Comparison of ENCODE assay signal across 20 cellular contexts in the genomic region with DNA sequence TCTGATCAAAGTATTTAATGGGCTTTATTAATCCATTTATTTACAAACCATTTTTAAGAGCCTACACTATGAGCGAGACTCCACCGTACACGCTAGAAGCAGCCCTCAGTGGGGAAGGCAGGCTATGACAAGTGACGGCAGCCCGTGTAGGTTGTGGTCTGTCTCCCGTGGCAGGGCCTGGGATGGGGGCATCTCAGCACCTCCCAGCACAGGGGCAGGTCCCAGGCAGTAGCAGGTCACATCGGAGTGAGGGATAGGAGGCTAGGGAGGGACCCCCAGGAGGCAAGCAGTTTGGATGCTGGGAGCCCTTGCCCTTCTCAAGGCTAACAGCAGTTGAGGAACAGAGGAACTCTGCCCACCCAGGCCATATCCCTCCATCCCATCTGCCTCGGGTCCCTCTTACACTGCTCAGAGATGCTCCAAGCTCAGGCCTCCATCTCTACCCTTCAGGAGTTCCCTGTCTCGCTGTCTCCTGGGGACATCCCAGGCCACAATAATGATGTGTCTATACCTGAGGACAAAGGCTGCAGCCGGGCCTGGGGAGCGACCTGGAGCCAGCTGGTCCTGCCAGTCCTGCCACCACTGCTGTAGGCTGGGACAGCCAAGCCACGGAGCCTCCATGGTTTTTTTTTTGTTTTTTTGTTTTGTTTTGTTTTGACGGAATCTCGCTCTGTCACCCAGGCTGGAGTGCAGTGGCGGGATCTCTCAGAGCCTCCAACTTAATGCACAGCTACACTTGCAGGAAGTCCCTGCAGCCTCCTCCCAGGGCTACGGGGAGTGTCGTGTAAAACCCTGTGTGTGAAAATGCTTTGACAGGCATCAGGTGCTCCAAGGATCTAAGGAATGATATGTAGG.
DNase-seq lines count a peak whose midpoint lies in the region; ATAC-seq and TF ChIP-seq lines count a peak whose summit lies in the region.
"Had no signal": no experiment of that assay in that cellular context is flagged by ENCODE, and none has a peak within 500 bp of the region (broad histone marks: within the 10 kb centered on the region; RNA-seq: fewer than 3 reads in every experiment).

No MANE protein-coding gene starts in this region.

- H3K27me3 Mint-ChIP-seq in activated naive CD8-positive, alpha-beta T cell treated with anti-CD3 and anti-CD28 coated beads, Interleukin-2, amount 10 ng/mL, durations not matched to agents 7 days and 5 days, result peaks cover 6% of the 10 kb centered on the region
- H3K27me3 Mint-ChIP-seq in activated naive CD8-positive, alpha-beta T cell treated with anti-CD3 and anti-CD28 coated beads for 36 hours, result peaks cover 12% of the 10 kb centered on the region
- H3K27me3 Mint-ChIP-seq in type B pancreatic cell, result peaks cover 4% of the 10 kb centered on the region
- H3K27me3 Mint-ChIP-seq: CD4-positive, alpha-beta T cell had no signal

- intact Hi-C loops in dorsolateral prefrontal cortex (cut with DNase I), result loop anchor here in 1 of 2 donors (5.0 to 10.0 kb wide), 5 partner anchors 44 to 898 kb away; no protein-coding TSS in a partner anchor
- intact Hi-C loops in prostate gland (cut with DNase I), result no loop called here

- no peak overlapping the region for H3K27ac ChIP-seq in dorsolateral prefrontal cortex
- no peak overlapping the region for H3K27ac ChIP-seq in prostate gland
- H3K27ac ChIP-seq: upper lobe of left lung had no signal

- 70% methylated on average over 17 of the region's 17 CpGs for WGBS in prostate gland

- no peak overlapping the region for H3K4me3 Mint-ChIP-seq in activated naive CD8-positive, alpha-beta T cell treated with anti-CD3 and anti-CD28 coated beads, Interleukin-2, amount 10 ng/mL, durations not matched to agents 7 days and 5 days
- no peak overlapping the region for H3K4me3 Mint-ChIP-seq in activated naive CD8-positive, alpha-beta T cell treated with anti-CD3 and anti-CD28 coated beads for 36 hours
- no peak overlapping the region for H3K4me3 Mint-ChIP-seq in type B pancreatic cell
- H3K4me3 Mint-ChIP-seq: brain; CD4-positive, alpha-beta T cell; naive thymus-derived CD8-positive, alpha-beta T cell; stimulated activated memory B cell treated with anti-CD40 and anti-IgM and Interleukin-4, amounts not matched to agents 10 μg/mL and 1 μg/mL and 100 μg/mL, for 72 hours; T-helper 1 cell treated with Interleukin-12 subunit alpha and Interleukin-12 subunit beta and Interleukin-4 antibody, amounts not matched to agents 30 μg/mL and 1 μg/mL, for 36 hours had no signal

- H3K4me1 ChIP-seq in prostate gland (replicated peaks), result no peaks in the 10 kb centered on the region
- H3K4me1 ChIP-seq: upper lobe of left lung had no signal

- H3K36me3 ChIP-seq in prostate gland, result no peaks in the 10 kb centered on the region
- H3K36me3 ChIP-seq: upper lobe of left lung had no signal

- no peaks in the 10 kb centered on the region for H3K9me3 Mint-ChIP-seq in activated naive CD8-positive, alpha-beta T cell treated with anti-CD3 and anti-CD28 coated beads, Interleukin-2, amount 10 ng/mL, durations not matched to agents 7 days and 5 days
- no peaks in the 10 kb centered on the region for H3K9me3 Mint-ChIP-seq in activated naive CD8-positive, alpha-beta T cell treated with anti-CD3 and anti-CD28 coated beads for 36 hours
- H3K9me3 Mint-ChIP-seq in type B pancreatic cell, result no peaks in the 10 kb centered on the region
- H3K9me3 Mint-ChIP-seq: CD4-positive, alpha-beta T cell; naive thymus-derived CD8-positive, alpha-beta T cell; T-helper 1 cell treated with Interleukin-12 subunit alpha and Interleukin-12 subunit beta and Interleukin-4 antibody, amounts not matched to agents 30 μg/mL and 1 μg/mL, for 36 hours had no signal

- TF ChIP-seq CTCF in dorsolateral prefrontal cortex (IDR thresholded peaks at IDR 0.05 in 54 of 56, conservative IDR thresholded peaks at IDR 0.05 in 2 of 56; ENCODE audit: low read depth in 1 of 56, partially characterized antibody in 56 of 56) (no peak), type B pancreatic cell (conservative IDR thresholded peaks at IDR 0.05) (no peak), prostate gland (IDR thresholded peaks at IDR 0.05) (no peak)

- no peak overlapping the region for H3K4me3 ChIP-seq in dorsolateral prefrontal cortex
- H3K4me3 ChIP-seq in prostate gland, result no peak overlapping the region
- H3K4me3 ChIP-seq: upper lobe of left lung had no signal

- H3K27me3 ChIP-seq in dorsolateral prefrontal cortex (no peaks in the 10 kb centered on the region), prostate gland (replicated peaks; ENCODE audit: insufficient read depth) (no peaks in the 10 kb centered on the region)
- H3K27me3 ChIP-seq: upper lobe of left lung had no signal

- H3K27ac Mint-ChIP-seq in activated naive CD8-positive, alpha-beta T cell treated with anti-CD3 and anti-CD28 coated beads, Interleukin-2, amount 10 ng/mL, durations not matched to agents 7 days and 5 days, result no peak overlapping the region
- H3K27ac Mint-ChIP-seq in activated naive CD8-positive, alpha-beta T cell treated with anti-CD3 and anti-CD28 coated beads for 36 hours, result no peak overlapping the region
- no peak overlapping the region for H3K27ac Mint-ChIP-seq in type B pancreatic cell
- H3K27ac Mint-ChIP-seq: brain; CD4-positive, alpha-beta T cell; stimulated activated memory B cell treated with anti-CD40 and anti-IgM and Interleukin-4, amounts not matched to agents 10 μg/mL and 1 μg/mL and 100 μg/mL, for 72 hours; T-helper 1 cell treated with Interleukin-12 subunit alpha and Interleukin-12 subunit beta and Interleukin-4 antibody, amounts not matched to agents 30 μg/mL and 1 μg/mL, for 36 hours had no signal

- H3K4me1 Mint-ChIP-seq in activated naive CD8-positive, alpha-beta T cell treated with anti-CD3 and anti-CD28 coated beads, Interleukin-2, amount 10 ng/mL, durations not matched to agents 7 days and 5 days, result peaks cover 12% of the 10 kb centered on the region
- H3K4me1 Mint-ChIP-seq in activated naive CD8-positive, alpha-beta T cell treated with anti-CD3 and anti-CD28 coated beads for 36 hours, result peaks cover 15% of the 10 kb centered on the region
- H3K4me1 Mint-ChIP-seq in type B pancreatic cell (ENCODE audit: unreplicated experiment), result peaks cover 5% of the 10 kb centered on the region

- no peaks in the 10 kb centered on the region for H3K9me3 ChIP-seq in prostate gland
- H3K9me3 ChIP-seq: upper lobe of left lung had no signal

- POLR2A ChIA-PET in activated naive CD8-positive, alpha-beta T cell treated with anti-CD3 and anti-CD28 coated beads, Interleukin-2, amount 10 ng/mL, durations not matched to agents 7 days and 5 days (lab: Charles Lee), result no interaction called here

- no peaks in the 10 kb centered on the region for H3K36me3 Mint-ChIP-seq in activated naive CD8-positive, alpha-beta T cell treated with anti-CD3 and anti-CD28 coated beads, Interleukin-2, amount 10 ng/mL, durations not matched to agents 7 days and 5 days
- peaks cover 6% of the 10 kb centered on the region for H3K36me3 Mint-ChIP-seq in activated naive CD8-positive, alpha-beta T cell treated with anti-CD3 and anti-CD28 coated beads for 36 hours
- no peaks in the 10 kb centered on the region for H3K36me3 Mint-ChIP-seq in type B pancreatic cell
- H3K36me3 Mint-ChIP-seq: naive thymus-derived CD8-positive, alpha-beta T cell had no signal

- TF ChIP-seq POLR2A in prostate gland (IDR thresholded peaks at IDR 0.05), result no peak

- no peak for ATAC-seq in activated naive CD8-positive, alpha-beta T cell treated with anti-CD3 and anti-CD28 coated beads, Interleukin-2, amount 10 ng/mL, durations not matched to agents 7 days and 5 days (ENCODE audit: low read depth)
- ATAC-seq in GM21528 (IDR thresholded peaks at IDR 0.05; ENCODE audit: low FRiP score, unreplicated experiment), result no peak
- ATAC-seq: naive thymus-derived CD8-positive, alpha-beta T cell; stimulated activated memory B cell treated with anti-CD40 and anti-IgM and Interleukin-4, amounts not matched to agents 10 μg/mL and 1 μg/mL and 100 μg/mL, for 72 hours had no signal

- DNase-seq in activated naive CD8-positive, alpha-beta T cell treated with anti-CD3 and anti-CD28 coated beads, Interleukin-2, amount 10 ng/mL, durations not matched to agents 7 days and 5 days, result peak; percentile 12
- no peak for DNase-seq in activated naive CD8-positive, alpha-beta T cell treated with anti-CD3 and anti-CD28 coated beads for 36 hours
- DNase-seq in dorsolateral prefrontal cortex (peak in 7 of 10 donors; percentile 6 to 33 (median 22)), mesenteric fat pad (ENCODE audit: low spot score) (peak; percentile 62), type B pancreatic cell (ENCODE audit: extremely low spot score, unreplicated experiment) (peak; percentile 61), prostate gland (ENCODE audit: low spot score) (no peak), anterior cingulate cortex (lab: John Stamatoyannopoulos, UW) (no peak)
- DNase-seq: ACHN; activated naive CD4-positive, alpha-beta T cell treated with Interleukin-2 at 50 U/mL for 16 hours; CD4-positive, alpha-beta T cell; dermis blood vessel endothelial cell; mammary epithelial cell; naive thymus-derived CD8-positive, alpha-beta T cell; NCI-H1092 treated with DMSO at 0.1 percent for 48 hours; NCI-H510A treated with DMSO at 0.1 percent for 48 hours had no signal

Comparison
In these comparisons a context has a peak if more than half of its experiments do, and no peak if none do; other contexts are left out.
1. DNase-seq: peak in activated naive CD8-positive, alpha-beta T cell treated with anti-CD3 and anti-CD28 coated beads, Interleukin-2, amount 10 ng/mL, durations not matched to agents 7 days and 5 days (single experiment), dorsolateral prefrontal cortex (7 of 10), mesenteric fat pad (single experiment) and type B pancreatic cell (single experiment); none in activated naive CD8-positive, alpha-beta T cell treated with anti-CD3 and anti-CD28 coated beads for 36 hours (single experiment), prostate gland (single experiment) and anterior cingulate cortex (0 of 58).